20 cellular contexts compared by ENCODE assay signal in the genomic region with DNA sequence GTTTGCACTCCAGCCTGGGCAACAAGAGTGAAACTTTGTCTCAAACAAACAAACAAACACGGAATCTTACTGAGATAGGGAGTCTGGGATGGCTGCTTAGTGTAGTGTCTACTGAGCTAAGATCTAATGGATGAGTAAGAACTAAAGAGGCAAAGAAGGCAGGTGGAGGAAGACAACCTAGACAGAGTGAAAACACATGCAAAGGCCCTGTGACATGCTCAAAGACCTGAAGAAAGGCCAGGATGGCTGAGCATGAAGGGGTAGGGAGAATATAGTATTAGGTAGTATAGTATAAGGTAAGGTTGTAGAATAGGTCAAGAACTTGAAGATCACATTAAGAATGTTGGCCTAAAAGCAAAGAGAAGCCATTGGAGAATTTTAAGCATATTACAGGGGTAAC.
"Had no signal": no experiment of that assay in that cellular context is flagged by ENCODE, and none has a peak within 500 bp of the region (broad histone marks: within the 10 kb centered on the region; RNA-seq: fewer than 3 reads in every experiment).

No MANE protein-coding gene starts in this region.

- H3K36me3 ChIP-seq: esophagus muscularis mucosa, gastrocnemius medialis, heart right ventricle, left lung, lower lobe of right lung had no signal

- H3K9me3 ChIP-seq: esophagus muscularis mucosa, gastrocnemius medialis, heart right ventricle, left lung, lower lobe of right lung had no signal

- H3K9me3 Mint-ChIP-seq: effector memory CD8-positive, alpha-beta T cell; endodermal cell had no signal

- ATAC-seq: effector memory CD8-positive, alpha-beta T cell; gastrocnemius medialis; heart right ventricle; left cardiac atrium; left lung; left ventricle myocardium superior; lower lobe of right lung had no signal

- H3K4me3 ChIP-seq: coronary artery, esophagus muscularis mucosa, gastrocnemius medialis, heart right ventricle, left lung, lower lobe of right lung had no signal

- FAIRE-seq: colon, endometrium, islet of Langerhans had no signal

- H3K27ac ChIP-seq: coronary artery, esophagus muscularis mucosa, foreskin keratinocyte, gastrocnemius medialis, heart right ventricle, left lung, lower lobe of right lung had no signal

- DNase-seq: effector CD8-positive, alpha-beta T cell; effector memory CD8-positive, alpha-beta T cell; endodermal cell; foreskin keratinocyte; gastrocnemius medialis; glutamatergic neuron; head of caudate nucleus; heart right ventricle; hippocampal formation; left cardiac atrium; left lung; left ventricle myocardium superior; lower lobe of right lung; mesendoderm; midbrain had no signal

- H3K4me3 Mint-ChIP-seq: effector memory CD8-positive, alpha-beta T cell; endodermal cell had no signal

- H3K27ac Mint-ChIP-seq: effector memory CD8-positive, alpha-beta T cell; endodermal cell had no signal

- H3K27me3 ChIP-seq: esophagus muscularis mucosa, foreskin keratinocyte, gastrocnemius medialis, heart right ventricle, left lung had no signal
